21 cellular contexts compared by ENCODE assay signal in genomic region chr17:58377005-58377660, GRCh38. TPM values are rescaled to one million over a fixed set of nuclear protein-coding genes. Genes with fewer than 3 reads are reported as not detected.
DNase-seq lines count a peak whose midpoint lies in the region; ATAC-seq, FAIRE-seq and TF ChIP-seq lines count a peak whose summit lies in the region.
"Had no signal": no experiment of that assay in that cellular context is flagged by ENCODE, and none has a peak within 500 bp of the region (broad histone marks: within the 10 kb centered on the region; RNA-seq: fewer than 3 reads in every experiment).

No MANE protein-coding gene starts in this region.

- ATAC-seq in HG02571 (IDR thresholded peaks at IDR 0.05; ENCODE audit: unreplicated experiment) (no peak), GM19351 (IDR thresholded peaks at IDR 0.05; ENCODE audit: unreplicated experiment) (no peak)
- ATAC-seq: A549; CD8-positive, alpha-beta T cell; stimulated activated naive CD8-positive, alpha-beta T cell treated with anti-CD3 and anti-CD28 coated beads, Interleukin-15, amount 100 ng/mL, for 72 hours had no signal

- H3K4me1 ChIP-seq in breast epithelium (no peaks in the 10 kb centered on the region), mesodermal cell (ENCODE audit: control insufficient read depth, insufficient read depth, low read length, poor library complexity, severe bottlenecking) (peaks cover 32% of the 10 kb centered on the region)

- no peaks in the 10 kb centered on the region for H3K27me3 Mint-ChIP-seq in MCF 10A (ENCODE audit: insufficient read depth, unreplicated experiment)
- H3K27me3 Mint-ChIP-seq: activated naive CD4-positive, alpha-beta T cell treated with anti-CD3 and anti-CD28 coated beads, Interleukin-2, amount 50 U/mL, for 24 hours; stimulated activated naive CD8-positive, alpha-beta T cell treated with anti-CD3 and anti-CD28 coated beads, Interleukin-15, amount 100 ng/mL, for 72 hours had no signal

- TF ChIP-seq POLR2A in breast epithelium (IDR thresholded peaks at IDR 0.05) (no peak), H54 (IDR thresholded peaks at IDR 0.05; ENCODE audit: low read depth, low read length) (no peak)

- no peaks in the 10 kb centered on the region for H3K27me3 ChIP-seq in breast epithelium
- H3K27me3 ChIP-seq: MG63, ovary, spleen had no signal

- BruUV-seq in MCF 10A (replicated peaks; lab: Mats Ljungman, UMichigan), result no TSS peak

- no peaks in the 10 kb centered on the region for H3K36me3 ChIP-seq in breast epithelium
- no peaks in the 10 kb centered on the region for H3K36me3 ChIP-seq in mesodermal cell (ENCODE audit: control insufficient read depth, insufficient read depth, low read length)
- H3K36me3 ChIP-seq: MG63, ovary, spleen had no signal

- H3K36me3 Mint-ChIP-seq in MCF 10A (ENCODE audit: insufficient read depth, unreplicated experiment), result no peaks in the 10 kb centered on the region
- H3K36me3 Mint-ChIP-seq: activated naive CD4-positive, alpha-beta T cell treated with anti-CD3 and anti-CD28 coated beads, Interleukin-2, amount 50 U/mL, for 24 hours; brain had no signal

- no peak overlapping the region for H3K27ac Mint-ChIP-seq in MCF 10A (ENCODE audit: low read depth, unreplicated experiment)
- H3K27ac Mint-ChIP-seq: activated naive CD4-positive, alpha-beta T cell treated with anti-CD3 and anti-CD28 coated beads, Interleukin-2, amount 50 U/mL, for 24 hours; brain; CD8-positive, alpha-beta T cell; stimulated activated naive CD8-positive, alpha-beta T cell treated with anti-CD3 and anti-CD28 coated beads, Interleukin-15, amount 100 ng/mL, for 72 hours had no signal

- DNase-seq in breast epithelium (ENCODE audit: low spot score in 2 of 2) (peak in 1 of 2 donors; percentile 73), MCF 10A (ENCODE audit: unreplicated experiment) (no peak), ecto neural progenitor cell (ENCODE audit: low spot score) (peak; percentile 45), H54 (ENCODE audit: insufficient read length, low spot score) (no peak), NCI-H2171 (lab: John Stamatoyannopoulos, UW) (no peak)
- DNase-seq: CD8-positive, alpha-beta T cell; foreskin melanocyte; MG63; NCI-H187; NCI-H524 treated with DMSO at 0.1 percent for 48 hours; ovary; spleen; stimulated activated naive CD8-positive, alpha-beta T cell treated with anti-CD3 and anti-CD28 coated beads, Interleukin-15, amount 100 ng/mL, for 72 hours; T-helper 1 cell had no signal

- H3K4me3 Mint-ChIP-seq in MCF 10A (ENCODE audit: unreplicated experiment), result no peak overlapping the region
- H3K4me3 Mint-ChIP-seq: activated naive CD4-positive, alpha-beta T cell treated with anti-CD3 and anti-CD28 coated beads, Interleukin-2, amount 50 U/mL, for 24 hours; brain; CD8-positive, alpha-beta T cell; stimulated activated naive CD8-positive, alpha-beta T cell treated with anti-CD3 and anti-CD28 coated beads, Interleukin-15, amount 100 ng/mL, for 72 hours had no signal

- H3K4me3 ChIP-seq in breast epithelium (no peak overlapping the region), mesodermal cell (ENCODE audit: extremely low read depth, insufficient read depth, low read length, poor library complexity, severe bottlenecking) (no peak overlapping the region)
- H3K4me3 ChIP-seq: A549, MG63, ovary, spleen had no signal

- intact Hi-C loops in breast epithelium (cut with DNase I; ENCODE audit: low total_unique reads) (loop anchor here (5.0 kb wide), 1 partner anchor 1165 kb away; no protein-coding TSS in a partner anchor), MCF 10A (cut with micrococcal nuclease) (no loop called here)

- 71 to 89% methylated on average over 1 to 2 of the region's 3 CpGs for WGBS in mesodermal cell (ENCODE audit: insufficient coverage in 2 of 2), 2 experiments

- no peaks in the 10 kb centered on the region for H3K4me1 Mint-ChIP-seq in MCF 10A (ENCODE audit: insufficient read depth, unreplicated experiment)

- CTCF ChIA-PET in MCF 10A (lab: Yijun Ruan, JAX), result no interaction called here

- POLR2A ChIA-PET in MCF 10A (lab: Yijun Ruan, JAX), result no interaction called here

- TF ChIP-seq CTCF in breast epithelium (IDR thresholded peaks at IDR 0.05) (no peak), MCF 10A (IDR thresholded peaks at IDR 0.05; ENCODE audit: unreplicated experiment) (no peak)

- no peaks in the 10 kb centered on the region for H3K9me3 ChIP-seq in breast epithelium
- H3K9me3 ChIP-seq in mesodermal cell (ENCODE audit: control insufficient read depth, low read length), result no peaks in the 10 kb centered on the region
- H3K9me3 ChIP-seq: A549, MG63, ovary, spleen had no signal

- no peak for FAIRE-seq in H54 (lab: Jason Lieb, UNC)
- FAIRE-seq: A549, GM12891 had no signal

- H3K27ac ChIP-seq in breast epithelium (peak overlapping the region; percentile 33 to 77), mesodermal cell (ENCODE audit: low read depth, low read length, severe bottlenecking) (peak overlapping the region; percentile 24)
- H3K27ac ChIP-seq: ovary, spleen had no signal

- H3K9me3 Mint-ChIP-seq in MCF 10A (ENCODE audit: unreplicated experiment), result no peaks in the 10 kb centered on the region
- H3K9me3 Mint-ChIP-seq: activated naive CD4-positive, alpha-beta T cell treated with anti-CD3 and anti-CD28 coated beads, Interleukin-2, amount 50 U/mL, for 24 hours; brain; CD8-positive, alpha-beta T cell; stimulated activated naive CD8-positive, alpha-beta T cell treated with anti-CD3 and anti-CD28 coated beads, Interleukin-15, amount 100 ng/mL, for 72 hours had no signal

RNA-seq across cellular contexts. Expression of gene SUPT4H1, which starts 25.1 kb away (rescaled TPM):
- 10 to 100 TPM; 46.4 to 61.6 (median 48.2) TPM for total RNA-seq in breast epithelium
- total RNA-seq in MCF 10A (2022), result 63.4 and 90.8 TPM in 2 replicates
- polyA plus RNA-seq in mesodermal cell (2013, experiment 1 of 2), result 107 TPM
- polyA plus RNA-seq in mesodermal cell (2013, experiment 2 of 2), result 91.4 TPM

RNA-seq across cellular contexts. Expression of gene RNF43, which starts 40.2 kb away (rescaled TPM):
- total RNA-seq in breast epithelium (10 to 100 TPM in 1 of 3 donors, 1 to 10 TPM in 1, not detected in 1; 8.5 to 19.0 TPM), MCF 10A (2022) (6.7 and 7.9 TPM in 2 replicates)
- 2.7 TPM for polyA plus RNA-seq in mesodermal cell (2013, experiment 1 of 2)
- 1.7 TPM for polyA plus RNA-seq in mesodermal cell (2013, experiment 2 of 2)

RNA-seq across cellular contexts. Expression of gene TSPOAP1, which starts 48.5 kb away (rescaled TPM):
- total RNA-seq in breast epithelium (10 to 100 TPM in 2 of 3 donors, 1 to 10 TPM in 1; 2.6 to 42.1 (median 26.9) TPM), MCF 10A (2022) (not detected in 2 replicates)
- 13.3 TPM for polyA plus RNA-seq in mesodermal cell (2013, experiment 1 of 2)
- polyA plus RNA-seq in mesodermal cell (2013, experiment 2 of 2), result 9.2 TPM
- polyA plus RNA-seq: A549 had no signal
